ENCODE assay signal across 18 cellular contexts in genomic region chr3:123803521-123803920, GRCh38.
"Had no signal": no experiment of that assay in that cellular context is flagged by ENCODE, and none has a peak within 500 bp of the region (broad histone marks: within the 10 kb centered on the region; RNA-seq: fewer than 3 reads in every experiment).

No MANE protein-coding gene starts in this region.

- H3K4me1 ChIP-seq: left lung had no signal

- ATAC-seq: left lung; naive thymus-derived CD4-positive, alpha-beta T cell had no signal

- H3K9me3 ChIP-seq: left lung, neutrophil had no signal

- H3K27ac ChIP-seq: left lung, neutrophil had no signal

- H3K36me3 ChIP-seq: left lung, neutrophil had no signal

- H3K4me3 ChIP-seq: left lung had no signal

- DNase-seq: activated CD4-positive, alpha-beta T cell treated with anti-CD3 and anti-CD28 coated beads for 1 hour; activated CD4-positive, alpha-beta T cell treated with anti-CD3 and anti-CD28 coated beads, Interleukin-2, amount 50 U/mL, for 4 hours; activated naive CD4-positive, alpha-beta T cell; activated T-cell treated with anti-CD3 and anti-CD28 coated beads for 4 hours; aorta; effector memory CD4-positive, alpha-beta T cell; foreskin melanocyte; left lung; mammary epithelial cell; naive thymus-derived CD4-positive, alpha-beta T cell; stimulated activated CD4-positive, alpha-beta T cell treated with anti-CD3 and anti-CD28 coated beads, Interleukin-15, amount 100 ng/mL, for 24 hours; stimulated activated CD4-positive, alpha-beta T cell treated with anti-CD3 and anti-CD28 coated beads, Interleukin-4, amount 100 ng/mL, for 4 hours; stimulated activated CD8-positive, alpha-beta memory T cell treated with anti-CD3 and anti-CD28 coated beads, Interleukin-4, amount 100 ng/mL, for 48 hours; stimulated activated naive CD4-positive, alpha-beta T cell treated with Interleukin-2 at 50 U/mL for 16 hours; T-helper 1 cell; T1000; trophoblast cell had no signal

- H3K27me3 ChIP-seq: left lung, neutrophil had no signal
